8 cellular contexts compared by ENCODE assay signal in the genomic region with DNA sequence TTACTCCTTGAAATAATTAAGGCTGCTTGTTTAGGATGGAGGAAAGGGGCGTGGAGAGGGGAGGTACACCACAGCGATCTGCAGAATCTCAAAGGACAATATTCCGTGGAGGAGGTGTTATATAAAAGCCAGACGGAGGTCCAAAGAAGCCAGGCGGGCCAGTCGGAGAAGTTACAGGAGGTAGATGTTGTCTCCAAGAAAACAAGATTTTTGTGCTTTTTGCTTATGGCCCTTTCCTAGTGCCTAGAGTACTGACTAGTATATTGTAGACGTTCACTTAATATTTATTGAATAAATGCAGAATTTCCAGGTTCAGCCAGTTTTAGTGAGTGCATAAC. TPM values are rescaled to one million over a fixed set of nuclear protein-coding genes. Genes with fewer than 3 reads are reported as not detected.
A peak's percentile ranks its signal among the peaks of the same experiment; 100 is the strongest.
DNase-seq lines count a peak whose midpoint lies in the region; ATAC-seq, FAIRE-seq and TF ChIP-seq lines count a peak whose summit lies in the region.

No MANE protein-coding gene starts in this region.

- H3K27me3 ChIP-seq in CD4-positive, CD25-positive, alpha-beta regulatory T cell (ENCODE audit: control insufficient read depth, insufficient read depth, low read length) = peaks cover 2% of the 10 kb centered on the region
- no peaks in the 10 kb centered on the region for H3K27me3 ChIP-seq in OCI-LY1 (ENCODE audit: insufficient read depth, low read length)
- H3K27me3 ChIP-seq in endocrine pancreas (ENCODE audit: control insufficient read depth, insufficient read depth, low read length) = no peaks in the 10 kb centered on the region
- no peaks in the 10 kb centered on the region for H3K27me3 ChIP-seq in neural cell (ENCODE audit: insufficient read depth, low read depth, low read length)

- no peaks in the 10 kb centered on the region for H3K9me3 Mint-ChIP-seq in CD4-positive, CD25-positive, alpha-beta regulatory T cell

- TF ChIP-seq EP300 in neural cell (conservative IDR thresholded peaks at IDR 0.05; ENCODE audit: poor library complexity, severe bottlenecking) = no peak

- peak overlapping the region in 2 of 3 donors; percentile 96 to 97 for H3K27ac Mint-ChIP-seq in CD4-positive, CD25-positive, alpha-beta regulatory T cell

- no peak for TF ChIP-seq RAD21 in neural cell (conservative IDR thresholded peaks at IDR 0.05)

- H3K9ac ChIP-seq in OCI-LY1 (ENCODE audit: low read length) (peak overlapping the region; percentile 87), endocrine pancreas (ENCODE audit: control insufficient read depth, insufficient read depth, low read length) (peak overlapping the region; percentile 98), neural cell (ENCODE audit: low read length) (peak overlapping the region; percentile 85)

- H3K4me2 ChIP-seq in OCI-LY1 (ENCODE audit: low read length) (peak overlapping the region; percentile 87), neural cell (ENCODE audit: low read length) (peak overlapping the region; percentile 75)

- H2AFZ ChIP-seq in OCI-LY1 (ENCODE audit: low read length) (no peak overlapping the region), neural cell (ENCODE audit: low read depth, low read length) (peak overlapping the region; percentile 90)

- no peak for TF ChIP-seq POLR2A in H54 (IDR thresholded peaks at IDR 0.05; ENCODE audit: low read depth, low read length)

- H3K36me3 Mint-ChIP-seq in CD4-positive, CD25-positive, alpha-beta regulatory T cell = peaks cover 7% of the 10 kb centered on the region

- no peaks in the 10 kb centered on the region for H3K9me3 ChIP-seq in CD4-positive, CD25-positive, alpha-beta regulatory T cell (ENCODE audit: control insufficient read depth in 2 of 2, low read length in 2 of 2)
- H3K9me3 ChIP-seq in OCI-LY1 (ENCODE audit: low read length) = no peaks in the 10 kb centered on the region
- no peaks in the 10 kb centered on the region for H3K9me3 ChIP-seq in endocrine pancreas (ENCODE audit: control insufficient read depth, low read length)
- no peaks in the 10 kb centered on the region for H3K9me3 ChIP-seq in neural cell (ENCODE audit: low read length)

- H3K4me3 ChIP-seq in CD4-positive, CD25-positive, alpha-beta regulatory T cell (ENCODE audit: low read depth, low read length) = peak overlapping the region; percentile 74
- H3K4me3 ChIP-seq in OCI-LY1 (ENCODE audit: low read depth, low read length, poor library complexity, severe bottlenecking) (peak overlapping the region; percentile 82), endocrine pancreas (ENCODE audit: control insufficient read depth, insufficient read depth, low read length) (peak overlapping the region; percentile 95), neural cell (ENCODE audit: low read length) (peak overlapping the region; percentile 80)

- peaks cover 30% of the 10 kb centered on the region for H3K4me1 ChIP-seq in CD4-positive, CD25-positive, alpha-beta regulatory T cell (ENCODE audit: control insufficient read depth, insufficient read depth, low read length, poor library complexity, severe bottlenecking)
- peaks cover 29% of the 10 kb centered on the region for H3K4me1 ChIP-seq in OCI-LY1 (ENCODE audit: insufficient read depth, low read length, severe bottlenecking)
- peaks cover 19% of the 10 kb centered on the region for H3K4me1 ChIP-seq in endocrine pancreas (ENCODE audit: control insufficient read depth, insufficient read depth, low read length)

- peaks cover 33 to 60% (median 43%) of the 10 kb centered on the region in 4 donors for H3K4me1 Mint-ChIP-seq in CD4-positive, CD25-positive, alpha-beta regulatory T cell

- peak overlapping the region; percentile 92 to 99 (median 96) for H3K4me3 Mint-ChIP-seq in CD4-positive, CD25-positive, alpha-beta regulatory T cell

- intact Hi-C loops in left colon (cut with DNase I, micrococcal nuclease) = no loop called here

- no peak for FAIRE-seq in H54 (lab: Jason Lieb, UNC)

- peaks cover 7% of the 10 kb centered on the region for H3K27me3 Mint-ChIP-seq in CD4-positive, CD25-positive, alpha-beta regulatory T cell

- peaks cover 2% of the 10 kb centered on the region for H3K36me3 ChIP-seq in CD4-positive, CD25-positive, alpha-beta regulatory T cell (ENCODE audit: control insufficient read depth, insufficient read depth, low read length)
- H3K36me3 ChIP-seq in OCI-LY1 (ENCODE audit: insufficient read depth, low read length) = peaks cover 25% of the 10 kb centered on the region; the same call in 1 of the 2 replicates
- H3K36me3 ChIP-seq in endocrine pancreas (ENCODE audit: control insufficient read depth, insufficient read depth, low read length) = no peaks in the 10 kb centered on the region
- H3K36me3 ChIP-seq in neural cell (ENCODE audit: insufficient read depth, low read length) = peaks cover 6% of the 10 kb centered on the region

- DNase-seq in CD4-positive, CD25-positive, alpha-beta regulatory T cell = no peak
- no peak for DNase-seq in H54 (ENCODE audit: insufficient read length, low spot score)
- no peak for DNase-seq in left colon
- no peak for DNase-seq in NCI-H1694 treated with DMSO at 0.1 percent for 48 hours (lab: John Stamatoyannopoulos, UW)

- TF ChIP-seq CTCF in OCI-LY1 (IDR thresholded peaks at IDR 0.05; ENCODE audit: low read length) = no peak
- no peak for TF ChIP-seq CTCF in neural cell (IDR thresholded peaks at IDR 0.05; ENCODE audit: poor library complexity, severe bottlenecking)

- H3K79me2 ChIP-seq in OCI-LY1 (ENCODE audit: insufficient read depth, low read length) (peaks cover 28% of the 10 kb centered on the region), neural cell (replicated peaks; ENCODE audit: insufficient read depth, low read length) (peaks cover 8% of the 10 kb centered on the region)

- H3K27ac ChIP-seq in CD4-positive, CD25-positive, alpha-beta regulatory T cell (ENCODE audit: insufficient read depth, low read length, poor library complexity, severe bottlenecking) = no peak overlapping the region
- no peak overlapping the region for H3K27ac ChIP-seq in OCI-LY1 (ENCODE audit: low read depth, low read length, poor library complexity, severe bottlenecking)
- H3K27ac ChIP-seq in neural cell (ENCODE audit: low read length) = no peak overlapping the region

- H3F3A ChIP-seq in OCI-LY1 (ENCODE audit: insufficient read depth, low read length) (no peaks in the 10 kb centered on the region), neural cell (ENCODE audit: insufficient read depth, low read length, poor library complexity, severe bottlenecking) (no peaks in the 10 kb centered on the region)

- H3K9me2 ChIP-seq in OCI-LY1 (ENCODE audit: low read depth, low read length) (no peaks in the 10 kb centered on the region), neural cell (ENCODE audit: insufficient read depth, low read length) (no peaks in the 10 kb centered on the region)

- H4K20me1 ChIP-seq in OCI-LY1 (ENCODE audit: insufficient read depth, low read length) (no peaks in the 10 kb centered on the region), neural cell (ENCODE audit: insufficient read depth) (no peaks in the 10 kb centered on the region)

- no peak for ATAC-seq in CD4-positive, CD25-positive, alpha-beta regulatory T cell (ENCODE audit: low read depth in 2 of 2)
- ATAC-seq in GM18909 (IDR thresholded peaks at IDR 0.05; ENCODE audit: poor library complexity, unreplicated experiment) (no peak), left colon (no peak)

TF ChIP-seq in neural cell, 6 proteins besides CTCF, POLR2A, EP300 and RAD21:
- TF ChIP-seq EZH2 (IDR thresholded peaks at IDR 0.05; ENCODE audit: borderline replicate concordance, insufficient read depth, low read length, poor library complexity, severe bottlenecking) = no peak
- TF ChIP-seq TAF1 (IDR thresholded peaks at IDR 0.05; ENCODE audit: low read depth) = no peak
- TF ChIP-seq SMC3 (conservative IDR thresholded peaks at IDR 0.05; ENCODE audit: poor library complexity) = no peak
- TF ChIP-seq POLR2AphosphoS5 (IDR thresholded peaks at IDR 0.05) = no peak
- no peak for TF ChIP-seq MXI1 (conservative IDR thresholded peaks at IDR 0.05; ENCODE audit: poor library complexity, severe bottlenecking)
- TF ChIP-seq, protein P1, sequence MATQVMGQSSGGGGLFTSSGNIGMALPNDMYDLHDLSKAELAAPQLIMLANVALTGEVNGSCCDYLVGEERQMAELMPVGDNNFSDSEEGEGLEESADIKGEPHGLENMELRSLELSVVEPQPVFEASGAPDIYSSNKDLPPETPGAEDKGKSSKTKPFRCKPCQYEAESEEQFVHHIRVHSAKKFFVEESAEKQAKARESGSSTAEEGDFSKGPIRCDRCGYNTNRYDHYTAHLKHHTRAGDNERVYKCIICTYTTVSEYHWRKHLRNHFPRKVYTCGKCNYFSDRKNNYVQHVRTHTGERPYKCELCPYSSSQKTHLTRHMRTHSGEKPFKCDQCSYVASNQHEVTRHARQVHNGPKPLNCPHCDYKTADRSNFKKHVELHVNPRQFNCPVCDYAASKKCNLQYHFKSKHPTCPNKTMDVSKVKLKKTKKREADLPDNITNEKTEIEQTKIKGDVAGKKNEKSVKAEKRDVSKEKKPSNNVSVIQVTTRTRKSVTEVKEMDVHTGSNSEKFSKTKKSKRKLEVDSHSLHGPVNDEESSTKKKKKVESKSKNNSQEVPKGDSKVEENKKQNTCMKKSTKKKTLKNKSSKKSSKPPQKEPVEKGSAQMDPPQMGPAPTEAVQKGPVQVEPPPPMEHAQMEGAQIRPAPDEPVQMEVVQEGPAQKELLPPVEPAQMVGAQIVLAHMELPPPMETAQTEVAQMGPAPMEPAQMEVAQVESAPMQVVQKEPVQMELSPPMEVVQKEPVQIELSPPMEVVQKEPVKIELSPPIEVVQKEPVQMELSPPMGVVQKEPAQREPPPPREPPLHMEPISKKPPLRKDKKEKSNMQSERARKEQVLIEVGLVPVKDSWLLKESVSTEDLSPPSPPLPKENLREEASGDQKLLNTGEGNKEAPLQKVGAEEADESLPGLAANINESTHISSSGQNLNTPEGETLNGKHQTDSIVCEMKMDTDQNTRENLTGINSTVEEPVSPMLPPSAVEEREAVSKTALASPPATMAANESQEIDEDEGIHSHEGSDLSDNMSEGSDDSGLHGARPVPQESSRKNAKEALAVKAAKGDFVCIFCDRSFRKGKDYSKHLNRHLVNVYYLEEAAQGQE (IDR thresholded peaks at IDR 0.05; ENCODE audit: borderline replicate concordance) = no peak
TF ChIP-seq in neural cell: peak in this region for 0.

RNA-seq across cellular contexts. Expression of a gene that starts 0.8 kb away (rescaled TPM):
- 16.2 TPM for total RNA-seq in CD4-positive, CD25-positive, alpha-beta regulatory T cell
- 10 to 100 TPM in 3 of 4 donors, 1 to 10 TPM in 1; 9.6 to 21.0 (median 15.9) TPM for polyA plus RNA-seq in CD4-positive, CD25-positive, alpha-beta regulatory T cell
- polyA plus RNA-seq in neural cell = 65.8 and 70.0 TPM in 2 replicates
- polyA minus RNA-seq in neural cell = 62.7 and 63.1 TPM in 2 replicates
- 10 to 100 TPM; 30.5 to 32.9 TPM for total RNA-seq in left colon

RNA-seq across cellular contexts. Expression of a gene that starts 57.2 kb away (rescaled TPM):
- total RNA-seq in CD4-positive, CD25-positive, alpha-beta regulatory T cell = not detected
- not detected for polyA plus RNA-seq in CD4-positive, CD25-positive, alpha-beta regulatory T cell
- not detected in 2 replicates for polyA plus RNA-seq in neural cell
- not detected in 2 replicates for polyA minus RNA-seq in neural cell
- total RNA-seq in left colon = under 1 TPM in 1 of 2 donors, not detected in 1; 0.11 TPM
